22 cellular contexts compared by ENCODE assay signal in the genomic region with DNA sequence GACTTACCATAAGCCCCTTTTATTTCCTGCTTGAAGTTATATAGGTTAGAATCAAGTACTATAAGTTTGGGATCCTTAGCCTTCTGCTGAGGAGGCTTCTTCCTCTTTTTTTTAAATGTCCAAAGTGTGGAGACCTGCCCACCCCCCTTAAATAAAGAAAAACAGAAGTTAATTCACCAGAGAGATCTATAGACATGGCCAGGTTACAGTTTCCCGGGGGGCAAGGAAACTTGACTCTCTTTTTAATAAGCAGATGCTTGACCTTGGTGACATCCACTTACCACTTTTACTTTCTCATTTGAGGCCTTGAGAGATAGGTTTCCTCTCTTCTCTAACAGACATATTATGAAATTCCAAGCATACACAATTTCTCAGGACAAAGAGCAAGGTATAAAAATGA.
"Had no signal": no experiment of that assay in that cellular context is flagged by ENCODE, and none has a peak within 500 bp of the region (broad histone marks: within the 10 kb centered on the region; RNA-seq: fewer than 3 reads in every experiment).

No MANE protein-coding gene starts in this region.

- DNase-seq: activated CD4-positive, alpha-beta T cell treated with anti-CD3 and anti-CD28 coated beads for 4 hours; activated CD4-positive, alpha-beta T cell treated with anti-CD3 and anti-CD28 coated beads, Interleukin-2, amount 50 U/mL, for 48 hours; activated CD4-positive, CD25-positive, alpha-beta regulatory T cell; activated CD8-positive, alpha-beta memory T cell treated with anti-CD3 and anti-CD28 coated beads, Interleukin-2, amount 50 U/mL, for 48 hours; activated effector memory CD4-positive, alpha-beta T cell treated with Interleukin-2 at 50 U/mL for 16 hours; activated naive CD4-positive, alpha-beta T cell treated with anti-CD3 and anti-CD28 coated beads for 36 hours; activated naive CD8-positive, alpha-beta T cell treated with anti-CD3 and anti-CD28 coated beads, Interleukin-2, amount 10 ng/mL, durations not matched to agents 7 days and 5 days; activated T-cell treated with anti-CD3 and anti-CD28 coated beads, Interleukin-2, amount 50 U/mL, for 4 hours; amniotic stem cell; cerebellar nuclear complex; cortex of kidney; endodermal cell; head of caudate nucleus; hypothalamus; pancreas; psoas muscle; spleen; stimulated activated CD4-positive, alpha-beta T cell treated with anti-CD3 and anti-CD28 coated beads, Interleukin-4, amount 100 ng/mL, for 1 hour; stimulated activated naive CD4-positive, alpha-beta T cell; upper lobe of left lung had no signal

- H3K27ac Mint-ChIP-seq: activated naive CD4-positive, alpha-beta T cell treated with anti-CD3 and anti-CD28 coated beads for 36 hours; activated naive CD8-positive, alpha-beta T cell treated with anti-CD3 and anti-CD28 coated beads, Interleukin-2, amount 10 ng/mL, durations not matched to agents 7 days and 5 days; natural killer cell treated with Interleukin-12 subunit alpha and Interleukin-12 subunit beta and Interleukin-15 and Interleukin-18, amount 100 ng/mL, for 72 hours had no signal

- H3K4me3 Mint-ChIP-seq: activated naive CD4-positive, alpha-beta T cell treated with anti-CD3 and anti-CD28 coated beads for 36 hours; activated naive CD8-positive, alpha-beta T cell treated with anti-CD3 and anti-CD28 coated beads, Interleukin-2, amount 10 ng/mL, durations not matched to agents 7 days and 5 days; activated T-cell treated with anti-CD3 and anti-CD28 coated beads, Interleukin-2, amount 50 U/mL, for 4 hours; endodermal cell; natural killer cell treated with Interleukin-12 subunit alpha and Interleukin-12 subunit beta and Interleukin-15 and Interleukin-18, amount 100 ng/mL, for 72 hours had no signal

- H3K4me1 Mint-ChIP-seq: activated naive CD8-positive, alpha-beta T cell treated with anti-CD3 and anti-CD28 coated beads, Interleukin-2, amount 10 ng/mL, durations not matched to agents 7 days and 5 days had no signal

- ATAC-seq: activated T-cell treated with anti-CD3 and anti-CD28 coated beads, Interleukin-2, amount 50 U/mL, for 4 hours; gastroesophageal sphincter; natural killer cell treated with Interleukin-12 subunit alpha and Interleukin-12 subunit beta and Interleukin-15 and Interleukin-18, amount 100 ng/mL, for 72 hours; pancreas; psoas muscle had no signal

- H3K36me3 Mint-ChIP-seq: activated naive CD8-positive, alpha-beta T cell treated with anti-CD3 and anti-CD28 coated beads, Interleukin-2, amount 10 ng/mL, durations not matched to agents 7 days and 5 days; natural killer cell treated with Interleukin-12 subunit alpha and Interleukin-12 subunit beta and Interleukin-15 and Interleukin-18, amount 100 ng/mL, for 72 hours had no signal

- H3K9me3 Mint-ChIP-seq: activated naive CD4-positive, alpha-beta T cell treated with anti-CD3 and anti-CD28 coated beads for 36 hours; endodermal cell had no signal

- H3K27me3 Mint-ChIP-seq: activated naive CD8-positive, alpha-beta T cell treated with anti-CD3 and anti-CD28 coated beads, Interleukin-2, amount 10 ng/mL, durations not matched to agents 7 days and 5 days had no signal
